Comparison of ENCODE assay signal across 11 cellular contexts in genomic region chr5:158431369-158432029, GRCh38.
DNase-seq lines count a peak whose midpoint lies in the region; ATAC-seq and TF ChIP-seq lines count a peak whose summit lies in the region.
"Had no signal": no experiment of that assay in that cellular context is flagged by ENCODE, and none has a peak within 500 bp of the region (broad histone marks: within the 10 kb centered on the region; RNA-seq: fewer than 3 reads in every experiment).

No MANE protein-coding gene starts in this region.

- TF ChIP-seq CTCF in mammary epithelial cell (conservative IDR thresholded peaks at IDR 0.05 in 1 of 2, IDR thresholded peaks at IDR 0.05 in 1 of 2; ENCODE audit: extremely low read depth in 1 of 2, insufficient read depth in 1 of 2, low read depth in 1 of 2, low read length in 2 of 2) (no peak), hepatocyte (IDR thresholded peaks at IDR 0.05; ENCODE audit: poor library complexity) (no peak), dorsolateral prefrontal cortex (IDR thresholded peaks at IDR 0.05 in 54 of 56, conservative IDR thresholded peaks at IDR 0.05 in 2 of 56; ENCODE audit: low read depth in 1 of 56, partially characterized antibody in 56 of 56) (no peak)

- peak overlapping the region in 6 of 10 donors; percentile 21 to 46 (median 32) for H3K4me3 Mint-ChIP-seq in naive thymus-derived CD4-positive, alpha-beta T cell
- H3K4me3 Mint-ChIP-seq: activated B cell treated with CpG ODN at 0.5 μM for 24 hours, brain had no signal

- H3K36me3 Mint-ChIP-seq in naive thymus-derived CD4-positive, alpha-beta T cell: peaks cover 0 to 27% (median 5%) of the 10 kb centered on the region in 5 donors
- H3K36me3 Mint-ChIP-seq: brain had no signal

- H3K36me3 ChIP-seq in mammary epithelial cell (ENCODE audit: insufficient read depth, low read length) (no peaks in the 10 kb centered on the region), hepatocyte (replicated peaks; ENCODE audit: insufficient read depth, low read depth) (no peaks in the 10 kb centered on the region)
- H3K36me3 ChIP-seq in naive thymus-derived CD4-positive, alpha-beta T cell (ENCODE audit: control insufficient read depth in 2 of 3, insufficient read depth in 3 of 3, low read length in 3 of 3): no peaks in the 10 kb centered on the region

- H3K4me1 ChIP-seq in mammary epithelial cell (ENCODE audit: insufficient read depth, low read length): peaks cover 34% of the 10 kb centered on the region
- H3K4me1 ChIP-seq in naive thymus-derived CD4-positive, alpha-beta T cell (ENCODE audit: control insufficient read depth in 2 of 2, insufficient read depth in 2 of 2, low read length in 2 of 2): peaks cover 9 to 44% of the 10 kb centered on the region in 2 donors
- no peaks in the 10 kb centered on the region for H3K4me1 ChIP-seq in hepatocyte (ENCODE audit: insufficient read depth)

- POLR2A ChIA-PET in naive thymus-derived CD4-positive, alpha-beta T cell (lab: Charles Lee): interaction anchor here (0.6 kb wide), 1 partner anchor 830 kb away, joined by 6 read pairs; no protein-coding TSS in a partner anchor

- H3K9ac ChIP-seq in mammary epithelial cell (ENCODE audit: insufficient read depth, low read length): no peak overlapping the region

- CTCF ChIA-PET in mammary epithelial cell (lab: Charles Lee; ENCODE audit: low non-redundant PET): no interaction called here
- CTCF ChIA-PET in naive thymus-derived CD4-positive, alpha-beta T cell (lab: Charles Lee): no interaction called here

- peaks cover 20 to 70% (median 55%) of the 10 kb centered on the region in 7 donors for H3K4me1 Mint-ChIP-seq in naive thymus-derived CD4-positive, alpha-beta T cell

- H3K4me2 ChIP-seq in mammary epithelial cell (ENCODE audit: insufficient read depth, low read depth, low read length) (no peak overlapping the region), hepatocyte (no peak overlapping the region)

- dilution Hi-C loops in mammary epithelial cell (cut with HindIII; ENCODE audit: low sequenced_read_pairs): no loop called here

- H3K4me3 ChIP-seq in mammary epithelial cell (replicated peaks in 1 of 3; ENCODE audit: insufficient read depth in 1 of 3, low read depth in 2 of 3, low read length in 3 of 3): no peak overlapping the region
- H3K4me3 ChIP-seq in naive thymus-derived CD4-positive, alpha-beta T cell (ENCODE audit: low read length): no peak overlapping the region
- no peak overlapping the region for H3K4me3 ChIP-seq in hepatocyte
- H3K4me3 ChIP-seq in dorsolateral prefrontal cortex: no peak overlapping the region

- peaks cover 0 to 27% (median 1%) of the 10 kb centered on the region in 11 donors for H3K9me3 Mint-ChIP-seq in naive thymus-derived CD4-positive, alpha-beta T cell
- H3K9me3 Mint-ChIP-seq: activated B cell treated with CpG ODN at 0.5 μM for 24 hours had no signal

- no peak overlapping the region for H2AFZ ChIP-seq in mammary epithelial cell (ENCODE audit: low read depth, low read length)
- H2AFZ ChIP-seq in hepatocyte: no peak overlapping the region

- H3K79me2 ChIP-seq in mammary epithelial cell (ENCODE audit: insufficient read depth, low read length) (no peaks in the 10 kb centered on the region), hepatocyte (no peaks in the 10 kb centered on the region)

- peak overlapping the region in 6 of 9 donors; percentile 12 to 53 (median 34) for H3K27ac Mint-ChIP-seq in naive thymus-derived CD4-positive, alpha-beta T cell
- H3K27ac Mint-ChIP-seq: activated B cell treated with CpG ODN at 0.5 μM for 24 hours had no signal

- H3K9me3 ChIP-seq in mammary epithelial cell (replicated peaks; ENCODE audit: insufficient read depth, low read length) (no peaks in the 10 kb centered on the region), hepatocyte (ENCODE audit: low read depth) (no peaks in the 10 kb centered on the region)
- H3K9me3 ChIP-seq in naive thymus-derived CD4-positive, alpha-beta T cell (ENCODE audit: control insufficient read depth in 2 of 3, low read length in 3 of 3): no peaks in the 10 kb centered on the region

- in situ Hi-C loops in mammary epithelial cell (cut with MboI; ENCODE audit: low sequenced_read_pairs in 2 of 2): no loop called here

- H3K27me3 ChIP-seq in mammary epithelial cell (ENCODE audit: insufficient read depth, low read length) (no peaks in the 10 kb centered on the region), hepatocyte (no peaks in the 10 kb centered on the region), dorsolateral prefrontal cortex (peaks cover 0 to 3% (median 0%) of the 10 kb centered on the region in 45 donors)
- no peaks in the 10 kb centered on the region for H3K27me3 ChIP-seq in naive thymus-derived CD4-positive, alpha-beta T cell (ENCODE audit: control insufficient read depth in 2 of 2, insufficient read depth in 2 of 2, low read length in 2 of 2)

- no peaks in the 10 kb centered on the region for H3K9me2 ChIP-seq in hepatocyte (replicated peaks; ENCODE audit: insufficient read depth)

- no peaks in the 10 kb centered on the region for H3K27me3 Mint-ChIP-seq in naive thymus-derived CD4-positive, alpha-beta T cell
- H3K27me3 Mint-ChIP-seq: activated B cell treated with CpG ODN at 0.5 μM for 24 hours had no signal

- DNase-seq in GM04503 (ENCODE audit: low read depth) (peak; percentile 55), mammary epithelial cell (peak; percentile 44), GF-D8 (lab: John Stamatoyannopoulos, UW) (no peak), hepatocyte (ENCODE audit: low spot score) (no peak), dorsolateral prefrontal cortex (no peak)
- peak in 3 of 9 donors; percentile 13 to 21 (median 19) for DNase-seq in naive thymus-derived CD4-positive, alpha-beta T cell
- no peak for DNase-seq in activated CD4-positive, CD25-positive, alpha-beta regulatory T cell (lab: John Stamatoyannopoulos, UW)
- DNase-seq: activated B cell treated with CpG ODN at 0.5 μM for 24 hours, NCI-H510A treated with DMSO at 0.1 percent for 48 hours had no signal

- 78% methylated on average over 1 of the region's 1 CpG for WGBS in mammary epithelial cell (ENCODE audit: low coverage, missing lambda C conversion rate)
- WGBS in hepatocyte (ENCODE audit: low lambda C conversion rate, missing lambda C conversion rate): 93% methylated on average over 1 of the region's 1 CpG

- BruUV-seq in mammary epithelial cell (replicated peaks; lab: Mats Ljungman, UMichigan): no TSS peak

- peak; percentile 37 for ATAC-seq in HG02763 (IDR thresholded peaks at IDR 0.05; ENCODE audit: unreplicated experiment)
- no peak for ATAC-seq in naive thymus-derived CD4-positive, alpha-beta T cell

- no peaks in the 10 kb centered on the region for H4K20me1 ChIP-seq in mammary epithelial cell (ENCODE audit: insufficient read depth, low read length)
- no peaks in the 10 kb centered on the region for H4K20me1 ChIP-seq in hepatocyte (ENCODE audit: insufficient read depth, poor library complexity, severe bottlenecking)

- no peak overlapping the region for H3K27ac ChIP-seq in mammary epithelial cell (ENCODE audit: insufficient read depth, low read depth, low read length)
- H3K27ac ChIP-seq in naive thymus-derived CD4-positive, alpha-beta T cell (ENCODE audit: low read depth, low read length): no peak overlapping the region
- H3K27ac ChIP-seq in hepatocyte: no peak overlapping the region
- no peak overlapping the region for H3K27ac ChIP-seq in dorsolateral prefrontal cortex

- intact Hi-C loops in mammary epithelial cell (cut with micrococcal nuclease): no loop called here
- intact Hi-C loops in naive thymus-derived CD4-positive, alpha-beta T cell (cut with micrococcal nuclease): loop anchor here (5.0 to 10.0 kb wide), 4 partner anchors 83 to 673 kb away; no protein-coding TSS in a partner anchor
- intact Hi-C loops in dorsolateral prefrontal cortex (cut with DNase I): no loop called here

Comparison
In these comparisons a context has a peak if more than half of its experiments do, and no peak if none do; other contexts are left out.
1. DNase-seq: peak in GM04503 (single experiment) and mammary epithelial cell (single experiment); none in GF-D8 (single experiment), hepatocyte (single experiment), activated CD4-positive, CD25-positive, alpha-beta regulatory T cell (0 of 4) and dorsolateral prefrontal cortex (0 of 10).
2. intact Hi-C loops: an anchor here in naive thymus-derived CD4-positive, alpha-beta T cell (5.0 to 10.0 kb wide); none called in mammary epithelial cell and dorsolateral prefrontal cortex.